18 cellular contexts compared by ENCODE assay signal in the genomic region with DNA sequence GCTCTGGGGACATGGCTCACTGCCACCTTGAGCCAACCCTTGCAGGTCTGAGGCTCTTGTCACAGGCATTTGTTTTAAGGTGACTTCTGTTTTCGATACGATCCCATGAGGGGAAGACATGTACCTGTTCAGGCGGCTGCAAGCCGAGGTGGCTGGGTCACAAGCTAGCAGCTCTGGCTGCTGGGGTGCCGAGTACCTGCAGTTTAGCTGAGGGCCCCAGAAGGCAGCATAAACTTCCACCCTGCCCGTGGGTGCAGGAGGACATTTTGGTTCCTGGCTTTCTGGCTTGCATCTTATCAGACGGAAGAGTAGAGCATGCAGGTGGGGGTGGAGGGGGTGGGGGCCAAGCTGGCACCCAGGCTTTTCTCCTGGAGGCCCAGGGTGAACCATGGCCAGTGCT. TPM values are rescaled to one million over a fixed set of nuclear protein-coding genes. Genes with fewer than 3 reads are reported as not detected.
DNase-seq lines count a peak whose midpoint lies in the region; TF ChIP-seq lines count a peak whose summit lies in the region.
"Had no signal": no experiment of that assay in that cellular context is flagged by ENCODE, and none has a peak within 500 bp of the region (broad histone marks: within the 10 kb centered on the region; RNA-seq: fewer than 3 reads in every experiment).

No MANE protein-coding gene starts in this region.

- H3K9me3 Mint-ChIP-seq in activated CD4-positive, alpha-beta memory T cell treated with anti-CD3 and anti-CD28 coated beads, Interleukin-2, amount 10 ng/mL, durations not matched to agents 7 days and 5 days: no peaks in the 10 kb centered on the region
- H3K9me3 Mint-ChIP-seq in activated CD4-positive, alpha-beta memory T cell treated with anti-CD3 and anti-CD28 coated beads for 36 hours: no peaks in the 10 kb centered on the region
- H3K9me3 Mint-ChIP-seq: CD8-positive, alpha-beta memory T cell; HFFc6 had no signal

- H3K27me3 Mint-ChIP-seq in activated CD4-positive, alpha-beta memory T cell treated with anti-CD3 and anti-CD28 coated beads, Interleukin-2, amount 10 ng/mL, durations not matched to agents 7 days and 5 days: no peaks in the 10 kb centered on the region
- H3K27me3 Mint-ChIP-seq in activated CD4-positive, alpha-beta memory T cell treated with anti-CD3 and anti-CD28 coated beads for 36 hours: no peaks in the 10 kb centered on the region
- H3K27me3 Mint-ChIP-seq: CD8-positive, alpha-beta memory T cell had no signal

- TF ChIP-seq CTCF in left ventricle myocardium inferior (IDR thresholded peaks at IDR 0.05; ENCODE audit: borderline replicate concordance): no peak
- TF ChIP-seq CTCF in coronary artery (IDR thresholded peaks at IDR 0.05): no peak

- no peak overlapping the region for H3K4me3 Mint-ChIP-seq in activated CD4-positive, alpha-beta memory T cell treated with anti-CD3 and anti-CD28 coated beads, Interleukin-2, amount 10 ng/mL, durations not matched to agents 7 days and 5 days
- H3K4me3 Mint-ChIP-seq in activated CD4-positive, alpha-beta memory T cell treated with anti-CD3 and anti-CD28 coated beads for 36 hours: no peak overlapping the region
- H3K4me3 Mint-ChIP-seq: CD14-positive monocyte; CD8-positive, alpha-beta memory T cell; HFFc6 had no signal

- intact Hi-C loops in activated CD4-positive, alpha-beta memory T cell treated with anti-CD3 and anti-CD28 coated beads for 36 hours (cut with micrococcal nuclease): no loop called here
- intact Hi-C loops in left ventricle myocardium inferior (cut with micrococcal nuclease) (no loop called here), cardiac septum (cut with DNase I) (no loop called here)

- H3K36me3 ChIP-seq in left ventricle myocardium inferior: peaks cover 69% of the 10 kb centered on the region

- H3K27me3 ChIP-seq in left ventricle myocardium inferior (ENCODE audit: low read depth): no peaks in the 10 kb centered on the region

- peak; percentile 1 for DNase-seq in activated CD4-positive, alpha-beta memory T cell treated with anti-CD3 and anti-CD28 coated beads, Interleukin-2, amount 10 ng/mL, durations not matched to agents 7 days and 5 days
- no peak for DNase-seq in activated CD4-positive, alpha-beta memory T cell treated with anti-CD3 and anti-CD28 coated beads for 36 hours
- DNase-seq in left ventricle myocardium inferior (no peak), cardiac septum (ENCODE audit: low spot score) (no peak), coronary artery (ENCODE audit: low spot score) (peak; percentile 55), NCI-H128 (lab: John Stamatoyannopoulos, UW; ENCODE audit: unreplicated experiment) (no peak)
- peak; percentile 9 for DNase-seq in stimulated activated CD8-positive, alpha-beta memory T cell treated with anti-CD3 and anti-CD28 coated beads, Interleukin-4, amount 100 ng/mL, for 48 hours
- DNase-seq in stimulated activated CD4-positive, alpha-beta T cell treated with anti-CD3 and anti-CD28 coated beads, Interleukin-2, amount 100 ng/mL, for 24 hours: no peak
- DNase-seq: Caco-2; CD8-positive, alpha-beta memory T cell; DMS53; GF-D8; GOT3; HFFc6 had no signal

- no peak overlapping the region for H3K27ac Mint-ChIP-seq in activated CD4-positive, alpha-beta memory T cell treated with anti-CD3 and anti-CD28 coated beads, Interleukin-2, amount 10 ng/mL, durations not matched to agents 7 days and 5 days
- no peak overlapping the region for H3K27ac Mint-ChIP-seq in activated CD4-positive, alpha-beta memory T cell treated with anti-CD3 and anti-CD28 coated beads for 36 hours
- H3K27ac Mint-ChIP-seq: HFFc6 had no signal

- H3K9me3 ChIP-seq in left ventricle myocardium inferior (replicated peaks): no peaks in the 10 kb centered on the region
- H3K9me3 ChIP-seq: Caco-2, HAP-1 had no signal

- peaks cover 20% of the 10 kb centered on the region for H3K4me1 ChIP-seq in left ventricle myocardium inferior
- H3K4me1 ChIP-seq: HAP-1 had no signal

- H3K36me3 Mint-ChIP-seq in activated CD4-positive, alpha-beta memory T cell treated with anti-CD3 and anti-CD28 coated beads, Interleukin-2, amount 10 ng/mL, durations not matched to agents 7 days and 5 days (ENCODE audit: low read depth): peaks cover 67% of the 10 kb centered on the region
- H3K36me3 Mint-ChIP-seq in activated CD4-positive, alpha-beta memory T cell treated with anti-CD3 and anti-CD28 coated beads for 36 hours: peaks cover 18% of the 10 kb centered on the region

- CTCF ChIA-PET in activated CD4-positive, alpha-beta memory T cell treated with anti-CD3 and anti-CD28 coated beads, Interleukin-2, amount 10 ng/mL, durations not matched to agents 7 days and 5 days (lab: Charles Lee): no interaction called here
- CTCF ChIA-PET in activated CD4-positive, alpha-beta memory T cell treated with anti-CD3 and anti-CD28 coated beads for 36 hours (lab: Charles Lee): interaction anchor here (1.1 to 4.1 kb wide), 2 partner anchors 11 to 22 kb away, joined by 3 to 24 read pairs; no protein-coding TSS in a partner anchor

- POLR2A ChIA-PET in activated CD4-positive, alpha-beta memory T cell treated with anti-CD3 and anti-CD28 coated beads, Interleukin-2, amount 10 ng/mL, durations not matched to agents 7 days and 5 days (lab: Charles Lee): no interaction called here
- POLR2A ChIA-PET in activated CD4-positive, alpha-beta memory T cell treated with anti-CD3 and anti-CD28 coated beads for 36 hours (lab: Charles Lee): no interaction called here

- no peaks in the 10 kb centered on the region for H3K4me1 Mint-ChIP-seq in activated CD4-positive, alpha-beta memory T cell treated with anti-CD3 and anti-CD28 coated beads, Interleukin-2, amount 10 ng/mL, durations not matched to agents 7 days and 5 days
- H3K4me1 Mint-ChIP-seq in activated CD4-positive, alpha-beta memory T cell treated with anti-CD3 and anti-CD28 coated beads for 36 hours (ENCODE audit: low read depth): no peaks in the 10 kb centered on the region
- H3K4me1 Mint-ChIP-seq: CD14-positive monocyte; CD8-positive, alpha-beta memory T cell had no signal

- H3K27ac ChIP-seq in left ventricle myocardium inferior (replicated peaks) (peak overlapping the region; percentile 36), coronary artery (no peak overlapping the region)
- H3K27ac ChIP-seq: 22Rv1, HL-60 had no signal

- H3K4me3 ChIP-seq in left ventricle myocardium inferior (no peak overlapping the region), coronary artery (no peak overlapping the region)
- H3K4me3 ChIP-seq: HAP-1 had no signal

RNA-seq across cellular contexts. Expression of a gene that starts 28.4 kb away (rescaled TPM):
- total RNA-seq in activated CD4-positive, alpha-beta memory T cell treated with anti-CD3 and anti-CD28 coated beads, Interleukin-2, amount 10 ng/mL, durations not matched to agents 7 days and 5 days: 10 to 100 TPM; 26.3 TPM
- 10 to 100 TPM; 26.7 to 28.5 TPM for total RNA-seq in activated CD4-positive, alpha-beta memory T cell treated with anti-CD3 and anti-CD28 coated beads for 36 hours
- 33.3 TPM for total RNA-seq in left ventricle myocardium inferior
- total RNA-seq in cardiac septum: 28.3 TPM

RNA-seq across cellular contexts. Expression of a gene that starts 28.5 kb away (rescaled TPM):
- total RNA-seq in activated CD4-positive, alpha-beta memory T cell treated with anti-CD3 and anti-CD28 coated beads, Interleukin-2, amount 10 ng/mL, durations not matched to agents 7 days and 5 days: 10 to 100 TPM; 32.7 to 32.8 TPM
- total RNA-seq in activated CD4-positive, alpha-beta memory T cell treated with anti-CD3 and anti-CD28 coated beads for 36 hours: 10 to 100 TPM; 33.4 to 36.2 TPM
- total RNA-seq in left ventricle myocardium inferior: 32.0 TPM
- total RNA-seq in cardiac septum: 27.9 TPM

Comparison
In these comparisons a context has a peak if more than half of its experiments do, and no peak if none do; other contexts are left out.
1. DNase-seq: peak in activated CD4-positive, alpha-beta memory T cell treated with anti-CD3 and anti-CD28 coated beads, Interleukin-2, amount 10 ng/mL, durations not matched to agents 7 days and 5 days (single experiment), coronary artery (single experiment) and stimulated activated CD8-positive, alpha-beta memory T cell treated with anti-CD3 and anti-CD28 coated beads, Interleukin-4, amount 100 ng/mL, for 48 hours (single experiment); none in activated CD4-positive, alpha-beta memory T cell treated with anti-CD3 and anti-CD28 coated beads for 36 hours (single experiment), left ventricle myocardium inferior (single experiment), cardiac septum (single experiment), stimulated activated CD4-positive, alpha-beta T cell treated with anti-CD3 and anti-CD28 coated beads, Interleukin-2, amount 100 ng/mL, for 24 hours (0 of 2) and NCI-H128 (single experiment).